In the genomic region with DNA sequence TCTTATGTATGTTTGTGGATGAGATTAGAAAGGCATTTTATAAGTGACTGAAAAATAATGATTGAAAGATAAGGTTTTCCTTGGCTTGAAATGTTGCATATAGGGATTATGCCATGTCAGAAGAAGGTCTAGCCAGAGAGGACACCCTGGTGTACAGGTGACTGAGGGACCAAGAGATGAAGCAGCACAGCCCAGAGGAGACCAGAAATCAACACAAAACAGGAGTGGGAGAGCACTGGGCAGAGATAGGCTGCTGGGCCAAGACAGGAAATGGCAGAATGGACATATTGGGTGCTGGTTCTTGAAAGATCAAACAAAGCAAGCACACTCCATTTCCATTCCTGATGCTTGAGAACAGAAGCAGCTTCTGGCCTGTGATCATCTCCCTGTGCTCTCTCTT, we compare ENCODE assay signal across 1 cellular context.
TF ChIP-seq lines count a peak whose summit lies in the region.

No MANE protein-coding gene starts in this region.

TF ChIP-seq in SK-N-SH, 30 proteins besides CTCF, POLR2A, EP300 and RAD21 (continued from another document):
- TF ChIP-seq USF1 (IDR thresholded peaks at IDR 0.05; ENCODE audit: borderline replicate concordance, low read depth) (no peak), GABPA (IDR thresholded peaks at IDR 0.05; ENCODE audit: low read depth) (no peak), YY1 (IDR thresholded peaks at IDR 0.05; ENCODE audit: low read depth) (no peak), MEF2A (IDR thresholded peaks at IDR 0.05; ENCODE audit: borderline replicate concordance, low read depth) (no peak), TCF12 (IDR thresholded peaks at IDR 0.05) (no peak), IRF3 (IDR thresholded peaks at IDR 0.05; ENCODE audit: low read depth, low read length) (no peak)
